Comparison of ENCODE assay signal across 15 cellular contexts in the genomic region with DNA sequence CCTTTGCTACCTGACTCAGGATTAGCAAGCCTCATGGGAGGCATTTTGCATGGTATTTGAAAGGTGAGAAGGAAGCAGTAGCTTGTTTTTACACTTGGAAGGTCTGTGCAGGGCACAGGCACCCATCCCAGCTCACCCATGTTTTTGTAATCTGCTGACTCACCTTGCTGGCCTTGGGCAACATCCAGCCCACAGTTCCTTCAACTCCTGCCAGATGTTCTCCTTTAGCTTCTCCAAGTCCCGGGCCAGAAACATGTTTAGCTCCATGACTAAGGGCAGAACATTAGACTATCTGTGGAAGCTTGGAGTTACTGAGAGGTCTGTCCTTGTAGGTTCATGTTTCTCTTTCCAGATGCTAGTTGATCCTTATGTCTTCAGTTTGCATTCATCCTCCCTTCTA. TPM values are rescaled to one million over a fixed set of nuclear protein-coding genes. Genes with fewer than 3 reads are reported as not detected.
DNase-seq lines count a peak whose midpoint lies in the region; ATAC-seq, FAIRE-seq and TF ChIP-seq lines count a peak whose summit lies in the region.
"Had no signal": no experiment of that assay in that cellular context is flagged by ENCODE, and none has a peak within 500 bp of the region (broad histone marks: within the 10 kb centered on the region; RNA-seq: fewer than 3 reads in every experiment).

No MANE protein-coding gene starts in this region.

- H4K20me1 ChIP-seq in astrocyte (ENCODE audit: insufficient read depth, low read length) = no peaks in the 10 kb centered on the region
- no peaks in the 10 kb centered on the region for H4K20me1 ChIP-seq in keratinocyte (ENCODE audit: control insufficient read depth, extremely low read depth, insufficient read depth, low read length)

- H3K9me1 ChIP-seq in keratinocyte (ENCODE audit: control insufficient read depth, extremely low read depth, insufficient read depth, low read length) = no peaks in the 10 kb centered on the region

- peaks cover 6% of the 10 kb centered on the region for H3K27me3 ChIP-seq in astrocyte (ENCODE audit: insufficient read depth, low read length)
- H3K27me3 ChIP-seq in keratinocyte (ENCODE audit: control insufficient read depth, extremely low read depth, insufficient read depth, low read length) = no peaks in the 10 kb centered on the region
- no peaks in the 10 kb centered on the region for H3K27me3 ChIP-seq in tibial nerve
- H3K27me3 ChIP-seq: SJCRH30 had no signal

- H3K9ac ChIP-seq in astrocyte (ENCODE audit: low read length) (no peak overlapping the region), keratinocyte (ENCODE audit: control insufficient read depth, extremely low read depth, insufficient read depth, low read length) (no peak overlapping the region)

- peak; percentile 28 for DNase-seq in AG09309 (ENCODE audit: low read depth)
- peak; percentile 82 for DNase-seq in HFF-Myc (ENCODE audit: extremely low read depth, low read depth)
- peak; percentile 77 for DNase-seq in astrocyte (ENCODE audit: low read depth)
- peak; percentile 97 for DNase-seq in keratinocyte (ENCODE audit: low read depth, low spot score)
- no peak for DNase-seq in osteocyte (ENCODE audit: extremely low spot score, unreplicated experiment)
- DNase-seq in tibial nerve (ENCODE audit: low spot score in 2 of 2) = no peak
- DNase-seq in activated CD4-positive, alpha-beta T cell treated with anti-CD3 and anti-CD28 coated beads, Interleukin-2, amount 50 U/mL, for 4 hours = no peak
- DNase-seq: activated CD4-positive, alpha-beta memory T cell treated with anti-CD3 and anti-CD28 coated beads for 36 hours; activated naive CD8-positive, alpha-beta T cell treated with anti-CD3 and anti-CD28 coated beads, Interleukin-2, amount 50 U/mL, for 24 hours; lower lobe of right lung; NCI-H2029 treated with DMSO at 0.1 percent for 48 hours; retina; SJCRH30 had no signal

- ATAC-seq in HG03378 (IDR thresholded peaks at IDR 0.05; ENCODE audit: unreplicated experiment) = no peak
- ATAC-seq: activated naive CD8-positive, alpha-beta T cell treated with anti-CD3 and anti-CD28 coated beads, Interleukin-2, amount 50 U/mL, for 24 hours; lower lobe of right lung had no signal

- TF ChIP-seq CTCF in AG09309 (IDR thresholded peaks at IDR 0.05; ENCODE audit: control insufficient read depth, insufficient read depth, low read depth, low read length, missing control alignments) (no peak), HFF-Myc (IDR thresholded peaks at IDR 0.05; ENCODE audit: low read depth, low read length, missing control alignments) (no peak), astrocyte (IDR thresholded peaks at IDR 0.05; ENCODE audit: insufficient read depth, low read depth, low read length) (no peak), keratinocyte (optimal IDR thresholded peaks at IDR 0.05 in 1 of 3, IDR thresholded peaks at IDR 0.05 in 1 of 3, conservative IDR thresholded peaks at IDR 0.05 in 1 of 3; ENCODE audit: extremely low read depth in 1 of 3, insufficient read depth in 2 of 3, low read length in 3 of 3) (no peak), osteocyte (IDR thresholded peaks at IDR 0.05) (no peak), tibial nerve (IDR thresholded peaks at IDR 0.05) (no peak)

- no peaks in the 10 kb centered on the region for H3K9me3 ChIP-seq in astrocyte (ENCODE audit: insufficient read depth, low read depth, low read length)
- H3K9me3 ChIP-seq in keratinocyte (ENCODE audit: control insufficient read depth, low read depth, low read length) = no peaks in the 10 kb centered on the region
- H3K9me3 ChIP-seq in tibial nerve = no peaks in the 10 kb centered on the region
- H3K9me3 ChIP-seq: lower lobe of right lung had no signal

- peaks cover 5% of the 10 kb centered on the region for H3K4me1 Mint-ChIP-seq in astrocyte (ENCODE audit: low read depth, unreplicated experiment)
- H3K4me1 Mint-ChIP-seq in osteocyte (ENCODE audit: unreplicated experiment) = no peaks in the 10 kb centered on the region
- H3K4me1 Mint-ChIP-seq: activated naive CD8-positive, alpha-beta T cell treated with anti-CD3 and anti-CD28 coated beads, Interleukin-2, amount 50 U/mL, for 24 hours had no signal

- no peaks in the 10 kb centered on the region for H3K27me3 Mint-ChIP-seq in astrocyte (ENCODE audit: low read depth, unreplicated experiment)
- peaks cover 5% of the 10 kb centered on the region for H3K27me3 Mint-ChIP-seq in osteocyte (ENCODE audit: unreplicated experiment)

- H3K27ac Mint-ChIP-seq in astrocyte (ENCODE audit: unreplicated experiment) (no peak overlapping the region), osteocyte (ENCODE audit: unreplicated experiment) (no peak overlapping the region)
- H3K27ac Mint-ChIP-seq: activated CD4-positive, alpha-beta memory T cell treated with anti-CD3 and anti-CD28 coated beads for 36 hours; activated naive CD8-positive, alpha-beta T cell treated with anti-CD3 and anti-CD28 coated beads, Interleukin-2, amount 50 U/mL, for 24 hours had no signal

- H3K4me2 ChIP-seq in astrocyte (ENCODE audit: low read length) = peak overlapping the region; percentile 51
- peak overlapping the region; percentile 58 for H3K4me2 ChIP-seq in keratinocyte (ENCODE audit: control insufficient read depth, extremely low read depth, insufficient read depth, low read depth, low read length)

- H3K36me3 Mint-ChIP-seq in astrocyte (ENCODE audit: low read depth, unreplicated experiment) (no peaks in the 10 kb centered on the region), osteocyte (ENCODE audit: unreplicated experiment) (no peaks in the 10 kb centered on the region)
- H3K36me3 Mint-ChIP-seq: activated CD4-positive, alpha-beta memory T cell treated with anti-CD3 and anti-CD28 coated beads for 36 hours had no signal

- H3K9me3 Mint-ChIP-seq in astrocyte (ENCODE audit: unreplicated experiment) (no peaks in the 10 kb centered on the region), osteocyte (ENCODE audit: unreplicated experiment) (no peaks in the 10 kb centered on the region)
- H3K9me3 Mint-ChIP-seq: activated CD4-positive, alpha-beta memory T cell treated with anti-CD3 and anti-CD28 coated beads for 36 hours; activated naive CD8-positive, alpha-beta T cell treated with anti-CD3 and anti-CD28 coated beads, Interleukin-2, amount 50 U/mL, for 24 hours had no signal

- H2AFZ ChIP-seq in astrocyte (ENCODE audit: low read depth, low read length) = peak overlapping the region; percentile 3
- H2AFZ ChIP-seq in keratinocyte (ENCODE audit: control insufficient read depth, low read length) = peak overlapping the region; percentile 49

- H3K79me2 ChIP-seq in astrocyte (ENCODE audit: insufficient read depth, low read length) = no peaks in the 10 kb centered on the region
- H3K79me2 ChIP-seq in keratinocyte (ENCODE audit: control insufficient read depth, insufficient read depth, low read length) = no peaks in the 10 kb centered on the region

- no peak overlapping the region for H3K27ac ChIP-seq in astrocyte (ENCODE audit: low read depth, low read length)
- peak overlapping the region; percentile 71 for H3K27ac ChIP-seq in keratinocyte (ENCODE audit: control insufficient read depth, insufficient read depth, low read length)
- H3K27ac ChIP-seq in tibial nerve = no peak overlapping the region
- H3K27ac ChIP-seq: lower lobe of right lung, SJCRH30 had no signal

- H3K36me3 ChIP-seq in astrocyte (ENCODE audit: insufficient read depth, low read length) (no peaks in the 10 kb centered on the region), keratinocyte (ENCODE audit: control insufficient read depth in 2 of 2, extremely low read depth in 1 of 2, insufficient read depth in 2 of 2, low read length in 2 of 2) (no peaks in the 10 kb centered on the region), tibial nerve (no peaks in the 10 kb centered on the region)
- H3K36me3 ChIP-seq: lower lobe of right lung, SJCRH30 had no signal

- peaks cover 5% of the 10 kb centered on the region for H3K4me1 ChIP-seq in astrocyte (ENCODE audit: insufficient read depth, low read length)
- peaks cover 3% of the 10 kb centered on the region for H3K4me1 ChIP-seq in keratinocyte (ENCODE audit: control insufficient read depth, extremely low read depth, insufficient read depth, low read length)
- H3K4me1 ChIP-seq in tibial nerve = no peaks in the 10 kb centered on the region
- H3K4me1 ChIP-seq: lower lobe of right lung, SJCRH30 had no signal

- H3K4me3 Mint-ChIP-seq in astrocyte (ENCODE audit: unreplicated experiment) = no peak overlapping the region
- no peak overlapping the region for H3K4me3 Mint-ChIP-seq in osteocyte (ENCODE audit: unreplicated experiment)
- H3K4me3 Mint-ChIP-seq: activated CD4-positive, alpha-beta memory T cell treated with anti-CD3 and anti-CD28 coated beads for 36 hours; activated naive CD8-positive, alpha-beta T cell treated with anti-CD3 and anti-CD28 coated beads, Interleukin-2, amount 50 U/mL, for 24 hours had no signal

- FAIRE-seq in astrocyte (lab: Jason Lieb, UNC) (peak; percentile 9), keratinocyte (lab: Jason Lieb, UNC) (peak; percentile 98)
- FAIRE-seq: GM18507 had no signal

- TF ChIP-seq POLR2A in tibial nerve (IDR thresholded peaks at IDR 0.05) = no peak

- H3K4me3 ChIP-seq in AG09309 (ENCODE audit: control insufficient read depth, low read depth, low read length) = no peak overlapping the region
- H3K4me3 ChIP-seq in HFF-Myc (replicated peaks; ENCODE audit: low read depth, low read length) = no peak overlapping the region
- no peak overlapping the region for H3K4me3 ChIP-seq in astrocyte (ENCODE audit: insufficient read depth, low read depth, low read length)
- H3K4me3 ChIP-seq in keratinocyte (ENCODE audit: control insufficient read depth in 2 of 3, extremely low read depth in 1 of 3, insufficient read depth in 2 of 3, low read depth in 1 of 3, low read length in 3 of 3) = peak overlapping the region in 1 of 3 experiments; percentile 18
- no peak overlapping the region for H3K4me3 ChIP-seq in tibial nerve
- H3K4me3 ChIP-seq: lower lobe of right lung, SJCRH30 had no signal

- TF ChIP-seq EP300 in tibial nerve (IDR thresholded peaks at IDR 0.05) = no peak

- dilution Hi-C loops in keratinocyte (cut with MboI; ENCODE audit: extremely low pct_ligation_motif_present, low sequenced_read_pairs) = no loop called here

- WGBS in tibial nerve, 2 donors = 57 to 67% methylated on average over 1 of the region's 1 CpG

RNA-seq across cellular contexts. Expression of gene ZNF770, which starts 12.4 kb away (rescaled TPM):
- 43.2 and 43.3 TPM in 2 replicates for total RNA-seq in astrocyte
- polyA plus RNA-seq in keratinocyte = 22.2 to 35.9 TPM (median 25.1 TPM) in 3 replicates
- polyA plus RNA-seq in keratinocyte (2011; ENCODE audit: low read depth) = 61.9 TPM
- 11.6 and 34.3 TPM in 2 replicates for polyA plus RNA-seq in keratinocyte (2011; cell fraction: cytosol; rRNA removed)
- 24.5 and 27.5 TPM in 2 replicates for polyA plus RNA-seq in keratinocyte (2011; cell fraction: nucleus; rRNA removed)
- polyA plus RNA-seq in keratinocyte (2012; ENCODE audit: low replicate concordance) = 16.4 and 32.3 TPM in 2 replicates
- polyA minus RNA-seq in keratinocyte = 5.9 to 80.0 TPM (median 39.2 TPM) in 3 replicates
- 28.4 TPM for polyA minus RNA-seq in keratinocyte (2011; cell fraction: cytosol; rRNA and poly(A)+ RNA removed)
- polyA minus RNA-seq in keratinocyte (2011; cell fraction: nucleus; rRNA and poly(A)+ RNA removed) = 21.9 and 40.4 TPM in 2 replicates
- 34.7 and 36.9 TPM in 2 replicates for total RNA-seq in osteocyte
- total RNA-seq in tibial nerve = 10 to 100 TPM; 15.0 to 23.0 (median 19.9) TPM

RNA-seq across cellular contexts. Expression of gene AQR, which starts 31.0 kb away (rescaled TPM):
- 24.0 and 27.2 TPM in 2 replicates for total RNA-seq in astrocyte
- polyA plus RNA-seq in keratinocyte = 23.5 to 28.2 TPM (median 23.9 TPM) in 3 replicates
- 9.4 TPM for polyA plus RNA-seq in keratinocyte (2011; ENCODE audit: low read depth)
- 9.5 and 23.3 TPM in 2 replicates for polyA plus RNA-seq in keratinocyte (2011; cell fraction: cytosol; rRNA removed)
- 35.8 and 46.1 TPM in 2 replicates for polyA plus RNA-seq in keratinocyte (2011; cell fraction: nucleus; rRNA removed)
- 10.8 and 13.7 TPM in 2 replicates for polyA plus RNA-seq in keratinocyte (2012; ENCODE audit: low replicate concordance)
- polyA minus RNA-seq in keratinocyte = 8.2 to 43.9 TPM (median 26.1 TPM) in 3 replicates
- 13.2 TPM for polyA minus RNA-seq in keratinocyte (2011; cell fraction: cytosol; rRNA and poly(A)+ RNA removed)
- 33.0 and 64.8 TPM in 2 replicates for polyA minus RNA-seq in keratinocyte (2011; cell fraction: nucleus; rRNA and poly(A)+ RNA removed)
- total RNA-seq in osteocyte = 27.4 and 28.5 TPM in 2 replicates
- total RNA-seq in tibial nerve = 10 to 100 TPM; 18.8 to 24.9 (median 23.9) TPM

Comparison
In these comparisons a context has a peak if more than half of its experiments do, and no peak if none do; other contexts are left out.
1. DNase-seq: peak in AG09309 (single experiment), HFF-Myc (single experiment), astrocyte (single experiment) and keratinocyte (single experiment); none in osteocyte (single experiment), tibial nerve (0 of 2) and activated CD4-positive, alpha-beta T cell treated with anti-CD3 and anti-CD28 coated beads, Interleukin-2, amount 50 U/mL, for 4 hours (0 of 2).